ENCODE assay signal across 21 cellular contexts in genomic region chr15:75228787-75229186, GRCh38. TPM values are rescaled to one million over a fixed set of nuclear protein-coding genes. Genes with fewer than 3 reads are reported as not detected.
"Had no signal": no experiment of that assay in that cellular context is flagged by ENCODE, and none has a peak within 500 bp of the region (broad histone marks: within the 10 kb centered on the region; RNA-seq: fewer than 3 reads in every experiment).

No MANE protein-coding gene starts in this region.

- H3K36me3 ChIP-seq: brain microvascular endothelial cell, pancreas, thyroid gland had no signal

- DNase-seq: activated CD4-positive, alpha-beta T cell treated with anti-CD3 and anti-CD28 coated beads, Interleukin-2, amount 50 U/mL, for 1 hour; activated CD4-positive, CD25-positive, alpha-beta regulatory T cell treated with anti-CD3 and anti-CD28 coated beads, Interleukin-2, amount 50 U/mL, for 72 hours; activated CD8-positive, alpha-beta memory T cell treated with anti-CD3 and anti-CD28 coated beads, Interleukin-2, amount 50 U/mL, for 4 hours; activated gamma-delta T cell treated with Interleukin-2 at 50 U/mL for 16 hours; anterior cingulate cortex; brain microvascular endothelial cell; cortex of kidney; erythroblast; foreskin melanocyte; mucosa of descending colon; naive B cell; stimulated activated naive B cell treated with anti-CD40 and anti-IgM and Interleukin-4, amounts not matched to agents 10 μg/mL and 1 μg/mL and 100 μg/mL, for 72 hours; SW 1271; T-helper 2 cell; thyroid gland had no signal

- H3K4me1 Mint-ChIP-seq: central memory CD8-positive, alpha-beta T cell had no signal

- H3K9me3 ChIP-seq: mucosa of descending colon, pancreas, thyroid gland had no signal

- H3K36me3 Mint-ChIP-seq: memory B cell, naive B cell had no signal

- H3K4me1 ChIP-seq: pancreas, thyroid gland had no signal

- H3K4me3 Mint-ChIP-seq: activated T-helper 1 cell treated with anti-CD3 and anti-CD28 coated beads, Interleukin-12 subunit alpha, Interleukin-12 subunit beta, Interleukin-2, Interleukin-4 antibody, amounts not matched to agents 30 ng/mL and 10 ng/mL and 1 ng/mL, durations not matched to agents 14 hours and 24 hours and 36 hours; central memory CD8-positive, alpha-beta T cell; memory B cell; naive B cell; stimulated activated naive B cell treated with anti-CD40 and anti-IgM and Interleukin-4, amounts not matched to agents 10 μg/mL and 1 μg/mL and 100 μg/mL, for 72 hours had no signal

- H3K27me3 ChIP-seq: pancreas, thyroid gland had no signal

- H3K4me3 ChIP-seq: mucosa of descending colon, pancreas, thyroid gland had no signal

- H3K27ac Mint-ChIP-seq: activated T-helper 1 cell treated with anti-CD3 and anti-CD28 coated beads, Interleukin-12 subunit alpha, Interleukin-12 subunit beta, Interleukin-2, Interleukin-4 antibody, amounts not matched to agents 30 ng/mL and 10 ng/mL and 1 ng/mL, durations not matched to agents 14 hours and 24 hours and 36 hours; memory B cell; stimulated activated naive B cell treated with anti-CD40 and anti-IgM and Interleukin-4, amounts not matched to agents 10 μg/mL and 1 μg/mL and 100 μg/mL, for 72 hours had no signal

- ATAC-seq: mucosa of descending colon; pancreas; stimulated activated naive B cell treated with anti-CD40 and anti-IgM and Interleukin-4, amounts not matched to agents 10 μg/mL and 1 μg/mL and 100 μg/mL, for 72 hours had no signal

- H3K9me3 Mint-ChIP-seq: activated T-helper 1 cell treated with anti-CD3 and anti-CD28 coated beads, Interleukin-12 subunit alpha, Interleukin-12 subunit beta, Interleukin-2, Interleukin-4 antibody, amounts not matched to agents 30 ng/mL and 10 ng/mL and 1 ng/mL, durations not matched to agents 14 hours and 24 hours and 36 hours; central memory CD8-positive, alpha-beta T cell; memory B cell; naive B cell; stimulated activated naive B cell treated with anti-CD40 and anti-IgM and Interleukin-4, amounts not matched to agents 10 μg/mL and 1 μg/mL and 100 μg/mL, for 72 hours had no signal

- H3K27ac ChIP-seq: brain microvascular endothelial cell, pancreas, thyroid gland, VCaP had no signal

RNA-seq across cellular contexts. Expression of gene GOLGA6C, which starts 29.3 kb away (rescaled TPM):
- total RNA-seq: activated T-helper 1 cell treated with anti-CD3 and anti-CD28 coated beads, Interleukin-12 subunit alpha, Interleukin-12 subunit beta, Interleukin-2, Interleukin-4 antibody, amounts not matched to agents 30 ng/mL and 10 ng/mL and 1 ng/mL, durations not matched to agents 14 hours and 24 hours and 36 hours; kidney epithelial cell; mucosa of descending colon; pancreas; thyroid gland had no signal

RNA-seq across cellular contexts. Expression of gene GOLGA6D, which starts 53.8 kb away (rescaled TPM):
- total RNA-seq: activated T-helper 1 cell treated with anti-CD3 and anti-CD28 coated beads, Interleukin-12 subunit alpha, Interleukin-12 subunit beta, Interleukin-2, Interleukin-4 antibody, amounts not matched to agents 30 ng/mL and 10 ng/mL and 1 ng/mL, durations not matched to agents 14 hours and 24 hours and 36 hours; kidney epithelial cell; mucosa of descending colon; thyroid gland had no signal
